ENCODE assay signal across 8 cellular contexts in the genomic region with DNA sequence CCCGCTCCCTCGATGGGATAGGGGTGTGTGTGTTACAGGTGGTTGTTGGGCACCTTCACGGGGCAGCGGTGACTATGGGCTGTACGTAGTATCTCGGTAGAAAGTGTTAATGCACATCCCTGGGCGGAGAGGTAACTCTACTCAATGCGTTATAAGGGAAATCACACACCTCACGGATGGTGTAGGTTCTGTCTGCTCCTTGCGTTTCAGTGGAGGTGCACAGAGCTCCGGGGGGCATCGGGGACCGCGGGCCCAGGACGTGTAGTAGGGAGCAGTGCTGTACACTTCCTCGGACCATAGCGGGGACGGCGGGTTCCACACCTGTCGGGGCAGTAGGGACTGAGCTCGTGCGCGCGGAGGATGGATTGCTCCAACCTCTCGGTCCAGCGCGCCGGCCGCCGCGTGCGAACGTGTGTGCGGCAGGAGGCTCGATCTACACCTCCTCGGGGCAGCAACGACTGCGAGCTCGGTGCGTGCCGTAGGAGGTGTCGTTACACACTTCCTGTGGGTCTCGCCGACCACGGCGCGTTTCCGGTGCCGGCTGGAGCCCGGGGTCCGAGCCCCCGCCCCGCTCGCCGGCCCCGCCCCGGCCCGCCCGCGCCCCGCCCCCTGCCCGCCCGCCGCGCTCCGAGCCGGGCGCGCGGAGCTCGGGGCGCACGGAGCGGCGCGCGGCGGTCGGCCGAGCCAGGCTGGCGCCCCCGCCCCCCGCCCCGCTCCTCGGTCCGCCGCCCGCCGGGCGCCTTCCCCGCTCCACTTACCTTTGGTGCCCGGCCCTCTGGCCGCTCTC. TPM values are rescaled to one million over a fixed set of nuclear protein-coding genes. Genes with fewer than 3 reads are reported as not detected.
DNase-seq lines count a peak whose midpoint lies in the region; ATAC-seq lines count a peak whose summit lies in the region.

A gene with protein sequence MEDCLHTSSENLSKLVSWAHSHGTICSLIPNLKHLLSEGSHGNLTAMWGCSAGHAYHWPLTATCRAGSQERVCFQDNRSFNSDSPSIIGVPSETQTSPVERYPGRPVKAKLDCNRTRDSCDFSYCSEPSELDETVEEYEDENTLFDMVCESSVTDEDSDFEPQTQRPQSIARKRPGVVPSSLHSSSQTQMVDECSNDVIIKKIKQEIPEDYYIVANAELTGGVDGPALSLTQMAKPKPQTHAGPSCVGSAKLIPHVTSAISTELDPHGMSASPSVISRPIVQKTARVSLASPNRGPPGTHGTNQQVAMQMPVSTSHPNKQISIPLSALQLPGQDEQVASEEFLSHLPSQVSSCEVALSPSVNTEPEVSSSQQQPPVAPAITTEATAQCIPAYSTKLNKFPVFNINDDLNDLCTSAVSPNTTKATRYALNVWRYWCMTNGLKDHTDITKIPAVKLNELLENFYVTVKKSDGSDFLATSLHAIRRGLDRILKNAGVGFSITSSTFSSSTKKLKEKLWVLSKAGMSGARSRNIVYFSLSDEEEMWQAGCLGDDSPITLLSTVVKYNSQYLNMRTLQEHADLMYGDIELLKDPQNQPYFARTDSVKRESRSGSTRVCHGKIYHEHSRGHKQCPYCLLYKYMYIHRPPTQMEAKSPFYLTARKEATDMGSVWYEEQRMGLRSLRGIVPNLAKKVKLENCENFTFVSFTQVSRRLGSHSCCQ (plus strand): TSS at position 607 of the 787 bp plus-strand sequence. CDS start 87,254 bp downstream, outside the sequence.

- CTCF ChIA-PET in activated CD4-positive, alpha-beta memory T cell treated with anti-CD3 and anti-CD28 coated beads for 36 hours (lab: Charles Lee) = interaction anchor here (0.6 to 0.9 kb wide), 3 partner anchors 112 to 811 kb away, joined by 3 to 4 read pairs (median 3); no protein-coding TSS in a partner anchor

- intact Hi-C loops in activated CD4-positive, alpha-beta memory T cell treated with anti-CD3 and anti-CD28 coated beads for 36 hours (cut with micrococcal nuclease) = loop anchor here (1.0 to 5.0 kb wide), 5 partner anchors 107 to 307 kb away; partner anchors contain the start of genes INIP, PTBP3 and SNX30

- peak; percentile 91 for ATAC-seq in HG03439 (IDR thresholded peaks at IDR 0.05; ENCODE audit: unreplicated experiment)

- peak within 1 kb of the TSS; percentile 90 for H3K4me3 Mint-ChIP-seq in activated CD4-positive, alpha-beta memory T cell treated with anti-CD3 and anti-CD28 coated beads for 36 hours

- peak in 12 of 14 donors; percentile 3 to 73 (median 46) for DNase-seq in C1 segment of cervical spinal cord (lab: John Stamatoyannopoulos, UW)
- peak; percentile 88 for DNase-seq in GM19238 (ENCODE audit: insufficient read length, low spot score)
- DNase-seq in NCI-H510A treated with DMSO at 0.1 percent for 48 hours (lab: John Stamatoyannopoulos, UW) = peak; percentile 67
- peak; percentile 91 for DNase-seq in activated CD4-positive, alpha-beta memory T cell treated with anti-CD3 and anti-CD28 coated beads for 36 hours
- DNase-seq in effector CD4-positive, alpha-beta T cell = peak; percentile 56
- peak; percentile 57 for DNase-seq in medulla oblongata (ENCODE audit: extremely low spot score)
- peak; percentile 69 for DNase-seq in stimulated activated CD8-positive, alpha-beta memory T cell treated with anti-CD3 and anti-CD28 coated beads, Interleukin-12 subunit alpha, Interleukin-12 subunit beta, amount 100 ng/mL, for 1 hour (ENCODE audit: low read depth)

- H3K27me3 Mint-ChIP-seq in activated CD4-positive, alpha-beta memory T cell treated with anti-CD3 and anti-CD28 coated beads for 36 hours = no peaks in the 10 kb centered on the region

- H3K4me1 Mint-ChIP-seq in activated CD4-positive, alpha-beta memory T cell treated with anti-CD3 and anti-CD28 coated beads for 36 hours (ENCODE audit: low read depth) = peaks cover 22% of the 10 kb centered on the region

- H3K27ac Mint-ChIP-seq in activated CD4-positive, alpha-beta memory T cell treated with anti-CD3 and anti-CD28 coated beads for 36 hours = peak within 1 kb of the TSS; percentile 81

- H3K9me3 Mint-ChIP-seq in activated CD4-positive, alpha-beta memory T cell treated with anti-CD3 and anti-CD28 coated beads for 36 hours = no peaks in the 10 kb centered on the region

- H3K36me3 Mint-ChIP-seq in activated CD4-positive, alpha-beta memory T cell treated with anti-CD3 and anti-CD28 coated beads for 36 hours = peaks cover 3% of the 10 kb centered on the region

- POLR2A ChIA-PET in activated CD4-positive, alpha-beta memory T cell treated with anti-CD3 and anti-CD28 coated beads for 36 hours (lab: Charles Lee) = interaction anchor here (0.5 to 1.8 kb wide), 7 partner anchors 8 to 244 kb away, joined by 3 to 17 read pairs (median 4); partner anchors contain the start of genes HSDL2, INIP and PTBP3

RNA-seq across cellular contexts. Expression of the gene that starts here (rescaled TPM):
- 1 to 10 TPM; 6.1 to 6.5 TPM for total RNA-seq in activated CD4-positive, alpha-beta memory T cell treated with anti-CD3 and anti-CD28 coated beads for 36 hours

Comparison
In these comparisons a context has a peak if more than half of its experiments do, and no peak if none do; other contexts are left out.
1. Peak in every context shown above with its lines: DNase-seq and ATAC-seq.